In the genomic region with DNA sequence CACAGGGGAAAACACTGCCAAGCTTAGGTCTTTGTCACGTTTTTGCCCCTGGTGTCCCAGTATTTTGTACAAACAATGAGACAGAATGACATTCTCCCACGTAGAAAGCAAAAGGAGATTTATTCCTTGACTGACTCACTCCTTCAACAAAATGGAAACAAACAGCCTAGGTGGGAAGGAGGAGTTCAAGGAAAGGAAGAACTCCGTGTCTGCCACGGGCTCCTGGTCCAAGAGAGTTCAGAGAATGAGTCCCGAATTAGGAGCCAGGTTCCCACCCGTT, we compare ENCODE assay signal across 22 cellular contexts. TPM values are rescaled to one million over a fixed set of nuclear protein-coding genes. Genes with fewer than 3 reads are reported as not detected.
DNase-seq lines count a peak whose midpoint lies in the region; ATAC-seq and TF ChIP-seq lines count a peak whose summit lies in the region.
"Had no signal": no experiment of that assay in that cellular context is flagged by ENCODE, and none has a peak within 500 bp of the region (broad histone marks: within the 10 kb centered on the region; RNA-seq: fewer than 3 reads in every experiment).

No MANE protein-coding gene starts in this region.

- DNase-seq in IMR-90, result no peak
- no peak for DNase-seq in colonic mucosa
- DNase-seq in DMS79 treated with DMSO at 0.1 percent for 48 hours (lab: John Stamatoyannopoulos, UW), result no peak
- DNase-seq in G401 (ENCODE audit: low spot score), result no peak
- DNase-seq: activated CD4-positive, alpha-beta T cell treated with anti-CD3 and anti-CD28 coated beads for 4 hours; activated CD8-positive, alpha-beta memory T cell treated with anti-CD3 and anti-CD28 coated beads, Interleukin-2, amount 50 U/mL, for 48 hours; activated naive CD4-positive, alpha-beta T cell treated with Interleukin-2 at 50 U/mL for 16 hours; CD4-positive, alpha-beta memory T cell; DMS53; MG63; NCI-H187 treated with DMSO at 0.1 percent for 48 hours; NCI-H446; stimulated activated CD8-positive, alpha-beta memory T cell treated with anti-CD3 and anti-CD28 coated beads, Interleukin-4, amount 100 ng/mL, for 48 hours; T1000 had no signal

- TF ChIP-seq RAD21 in IMR-90 (IDR thresholded peaks at IDR 0.05; ENCODE audit: low read length), result no peak

- 0 out of 4 replicates have a peak overlapping the region, but pooled peaks of 1 of the 2 experiments have one; percentile 10 for H4K8ac ChIP-seq in IMR-90 (ENCODE audit: low read depth in 2 of 2, low read length in 2 of 2)

- no peak overlapping the region for H2AFZ ChIP-seq in IMR-90 (replicated peaks; ENCODE audit: low read length, poor library complexity)
- H2AFZ ChIP-seq: parathyroid adenoma had no signal

- TF ChIP-seq CTCF in IMR-90 (conservative IDR thresholded peaks at IDR 0.05; ENCODE audit: low read depth, low read length), result no peak
- no peak for TF ChIP-seq CTCF in colonic mucosa (IDR thresholded peaks at IDR 0.05)

- in situ Hi-C loops in IMR-90 (cut with MboI; ENCODE audit: low sequenced_read_pairs), result loop anchor here (25.0 kb wide), 1 partner anchor 398 kb away; no protein-coding TSS in a partner anchor
- in situ Hi-C loops in G401 (cut with HindIII; ENCODE audit: low sequenced_read_pairs), result no loop called here

- H4K91ac ChIP-seq in IMR-90 (ENCODE audit: insufficient read depth, low read depth, low read length), result 0 out of 2 replicates have a peak overlapping the region, but pooled peaks have one; percentile 2

- H3K23ac ChIP-seq in IMR-90 (ENCODE audit: low read depth, low read length), result peak overlapping the region; percentile 34; the same call in 1 of the 2 replicates

- H3K9me1 ChIP-seq in IMR-90 (ENCODE audit: insufficient read depth, low read length), result peaks cover 40% of the 10 kb centered on the region

- H3K27me3 ChIP-seq in IMR-90 (ENCODE audit: control insufficient read depth, insufficient read depth, low read length), result no peaks in the 10 kb centered on the region
- no peaks in the 10 kb centered on the region for H3K27me3 ChIP-seq in colonic mucosa
- no peaks in the 10 kb centered on the region for H3K27me3 ChIP-seq in muscle layer of colon (ENCODE audit: control insufficient read depth in 1 of 2, insufficient read depth in 2 of 2, low read length in 2 of 2)
- H3K27me3 ChIP-seq in stomach smooth muscle (ENCODE audit: control insufficient read depth in 1 of 2, insufficient read depth in 2 of 2, low read length in 2 of 2), result no peaks in the 10 kb centered on the region
- H3K27me3 ChIP-seq: MG63 had no signal

- H3K79me1 ChIP-seq in IMR-90 (ENCODE audit: low read depth in 1 of 2, low read length in 2 of 2), result peaks cover 53 to 99% of the 10 kb centered on the region in 2 experiments

- H3K14ac ChIP-seq in IMR-90 (replicated peaks; ENCODE audit: low read depth, low read length), result 0 out of 2 replicates have a peak overlapping the region, but pooled peaks have one; percentile 4

- H3K27ac ChIP-seq in IMR-90 (ENCODE audit: insufficient read depth, low read length) (no peak overlapping the region), colonic mucosa (peak overlapping the region; percentile 72), muscle layer of colon (ENCODE audit: low read depth, low read length) (peak overlapping the region; percentile 56), stomach smooth muscle (ENCODE audit: low read length) (peak overlapping the region; percentile 31)
- H3K27ac ChIP-seq: parathyroid adenoma, RWPE1, thoracic aorta had no signal

- no CpG with 5 or more reads among the region's 6 CpGs for WGBS in IMR-90 (ENCODE audit: extremely low coverage in 2 of 2, insufficient read length in 1 of 2), 2 experiments

- H2BK20ac ChIP-seq in IMR-90 (ENCODE audit: low read depth, low read length), result no peak overlapping the region

- no peak overlapping the region for H2BK5ac ChIP-seq in IMR-90 (ENCODE audit: low read depth, low read length, poor library complexity, severe bottlenecking)

- peaks cover 91% of the 10 kb centered on the region for H4K20me1 ChIP-seq in IMR-90 (ENCODE audit: insufficient read depth, low read length)

- dilution Hi-C loops in IMR-90 (cut with HindIII; ENCODE audit: low sequenced_read_pairs, unreplicated experiment), result no loop called here

- no peak overlapping the region for H4K5ac ChIP-seq in IMR-90 (ENCODE audit: low read depth, low read length)

- no peak for TF ChIP-seq POLR2A in IMR-90 (IDR thresholded peaks at IDR 0.05; ENCODE audit: low read depth, low read length)

- BruUV-seq in IMR-90 (replicated peaks; lab: Mats Ljungman, UMichigan), result no TSS peak

- H2AK9ac ChIP-seq in IMR-90 (replicated peaks; ENCODE audit: low read depth, low read length, poor library complexity), result no peak overlapping the region

- ATAC-seq in IMR-90 (ENCODE audit: low read depth), result no peak
- no peak for ATAC-seq in HG02870 (IDR thresholded peaks at IDR 0.05; ENCODE audit: unreplicated experiment)
- no peak for ATAC-seq in GM18511 (IDR thresholded peaks at IDR 0.05; ENCODE audit: unreplicated experiment)

- peak overlapping the region; percentile 18; the same call in 1 of the 2 replicates for H2AK5ac ChIP-seq in IMR-90 (ENCODE audit: low read depth, low read length)

- H3K4ac ChIP-seq in IMR-90 (ENCODE audit: low read depth, low read length), result no peak overlapping the region

- intact Hi-C loops in IMR-90 (cut with micrococcal nuclease), result no loop called here
- intact Hi-C loops in colonic mucosa (cut with DNase I), result loop anchor here (10.0 kb wide), 1 partner anchor 495 kb away; no protein-coding TSS in a partner anchor

- H2BK120ac ChIP-seq in IMR-90 (ENCODE audit: low read depth, low read length), result no peak overlapping the region

- no peak overlapping the region for H3K56ac ChIP-seq in IMR-90 (ENCODE audit: extremely low read depth, insufficient read depth, low read length)

- no peak overlapping the region for H3K4me3 ChIP-seq in IMR-90 (ENCODE audit: insufficient read depth, low read depth, low read length)
- H3K4me3 ChIP-seq in colonic mucosa, result no peak overlapping the region
- no peak overlapping the region for H3K4me3 ChIP-seq in muscle layer of colon (ENCODE audit: low read depth in 1 of 2, low read length in 2 of 2)
- peak overlapping the region; percentile 23 to 57 for H3K4me3 ChIP-seq in stomach smooth muscle (ENCODE audit: low read length in 2 of 2)
- H3K4me3 ChIP-seq: MG63, skin epidermis, thoracic aorta had no signal

- H3K9me3 ChIP-seq in IMR-90 (ENCODE audit: control insufficient read depth, insufficient read depth, low read length) (no peaks in the 10 kb centered on the region), colonic mucosa (no peaks in the 10 kb centered on the region), muscle layer of colon (ENCODE audit: low read length) (no peaks in the 10 kb centered on the region), stomach smooth muscle (ENCODE audit: control insufficient read depth in 2 of 2, low read length in 2 of 2) (no peaks in the 10 kb centered on the region)
- H3K9me3 ChIP-seq: MG63, thoracic aorta had no signal

- H3K4me1 ChIP-seq in IMR-90 (ENCODE audit: control insufficient read depth, insufficient read depth, low read length) (peaks cover 38% of the 10 kb centered on the region), colonic mucosa (peaks cover 37% of the 10 kb centered on the region), muscle layer of colon (ENCODE audit: insufficient read depth, low read length) (peaks cover 73% of the 10 kb centered on the region), stomach smooth muscle (ENCODE audit: control insufficient read depth, insufficient read depth, low read length) (peaks cover 51% of the 10 kb centered on the region)

- H3K18ac ChIP-seq in IMR-90 (ENCODE audit: low read depth, low read length), result peak overlapping the region; percentile 17; the same call in 1 of the 2 replicates

- H3K36me3 ChIP-seq in IMR-90 (ENCODE audit: control insufficient read depth, insufficient read depth, low read length), result peaks cover 44% of the 10 kb centered on the region
- no peaks in the 10 kb centered on the region for H3K36me3 ChIP-seq in colonic mucosa
- peaks cover 24% of the 10 kb centered on the region for H3K36me3 ChIP-seq in muscle layer of colon (ENCODE audit: insufficient read depth, low read length)
- peaks cover 0 to 29% of the 10 kb centered on the region in 2 donors for H3K36me3 ChIP-seq in stomach smooth muscle (ENCODE audit: control insufficient read depth in 2 of 2, insufficient read depth in 2 of 2, low read length in 2 of 2)

- peak overlapping the region; percentile 38 for H3K4me2 ChIP-seq in IMR-90 (ENCODE audit: low read depth, low read length)

- POLR2A ChIA-PET in IMR-90 (lab: Charles Lee; ENCODE audit: unreplicated experiment), result interaction anchor here (0.6 kb wide), 2 partner anchors 42 to 426 kb away, joined by 3 to 10 read pairs; no protein-coding TSS in a partner anchor

- no peak overlapping the region; the same call in 1 of the 2 replicates for H3K9ac ChIP-seq in IMR-90 (ENCODE audit: low read depth, low read length)
- H3K9ac ChIP-seq in colonic mucosa (ENCODE audit: low read depth in 2 of 2, low read length in 2 of 2), result peak overlapping the region in 1 of 2 donors; percentile 29
- H3K9ac ChIP-seq in muscle layer of colon (ENCODE audit: low read length), result peak overlapping the region; percentile 47
- no peak overlapping the region for H3K9ac ChIP-seq in stomach smooth muscle (ENCODE audit: low read length in 2 of 2)
- H3K9ac ChIP-seq: parathyroid adenoma had no signal

- CTCF ChIA-PET in IMR-90 (lab: Yijun Ruan, JAX), result no interaction called here

- no peak overlapping the region; the same call in 2 of the 3 replicates for H2BK15ac ChIP-seq in IMR-90 (ENCODE audit: low read depth, low read length)

TF ChIP-seq in IMR-90, 13 proteins besides CTCF, POLR2A, EP300 and RAD21 (continues in another document):
- TF ChIP-seq BHLHE40 (IDR thresholded peaks at IDR 0.05; ENCODE audit: low read depth, low read length), result peak; percentile 73; the same call in 1 of the 2 replicates
- no peak for TF ChIP-seq ELK1 (IDR thresholded peaks at IDR 0.05; ENCODE audit: borderline replicate concordance, low read depth, low read length)
- no peak for TF ChIP-seq RFX5 (IDR thresholded peaks at IDR 0.05; ENCODE audit: low read depth, low read length)
- no peak for TF ChIP-seq FOS (IDR thresholded peaks at IDR 0.05; ENCODE audit: low read depth, low read length)
- TF ChIP-seq NFE2L2 (IDR thresholded peaks at IDR 0.05; ENCODE audit: low read depth, low read length), result no peak

RNA-seq across cellular contexts. Expression of gene TLE3, which starts 8.1 kb away (rescaled TPM):
- total RNA-seq in IMR-90 (2012; rRNA removed) (5.6 and 6.5 TPM in 2 replicates), colonic mucosa (10 to 100 TPM; 65.4 to 85.1 TPM)
- polyA plus RNA-seq in IMR-90 (2012; rRNA removed), result 15.2 and 16.3 TPM in 2 replicates
- 15.9 and 20.8 TPM in 2 replicates for polyA plus RNA-seq in IMR-90 (2012; cell fraction: cytosol; rRNA removed)
- 43.1 and 63.1 TPM in 2 replicates for polyA plus RNA-seq in IMR-90 (2012; cell fraction: nucleus; rRNA removed; ENCODE audit: low replicate concordance)
- total RNA-seq in G401 (2014; rRNA removed; shearing (Covaris generic)), result 34.6 and 36.0 TPM in 2 replicates

Comparison
In these comparisons a context has a peak if more than half of its experiments do, and no peak if none do; other contexts are left out.
1. H3K4me3 ChIP-seq: peak in stomach smooth muscle (2 of 2); none in IMR-90 (single experiment), colonic mucosa (single experiment) and muscle layer of colon (0 of 2).